ENCODE assay signal across 9 cellular contexts in genomic region chr4:4860381-4860802, GRCh38. TPM values are rescaled to one million over a fixed set of nuclear protein-coding genes. Genes with fewer than 3 reads are reported as not detected.
A peak's percentile ranks its signal among the peaks of the same experiment; 100 is the strongest.
DNase-seq lines count a peak whose midpoint lies in the region; ATAC-seq, FAIRE-seq and TF ChIP-seq lines count a peak whose summit lies in the region.
"Had no signal": no experiment of that assay in that cellular context is flagged by ENCODE, and none has a peak within 500 bp of the region (broad histone marks: within the 10 kb centered on the region; RNA-seq: fewer than 3 reads in every experiment).

No MANE protein-coding gene starts in this region.

- peaks cover 100% of the 10 kb centered on the region for H3K27me3 ChIP-seq in BLaER1
- peaks cover 99% of the 10 kb centered on the region for H3K27me3 ChIP-seq in HUES48 (ENCODE audit: control insufficient read depth, insufficient read depth, low read length)
- H3K27me3 ChIP-seq in brain microvascular endothelial cell (replicated peaks): peaks cover 20% of the 10 kb centered on the region

- H3K4me3 ChIP-seq in BLaER1 (peak overlapping the region; percentile 69), HUES48 (ENCODE audit: low read depth, low read length) (peak overlapping the region; percentile 52), brain microvascular endothelial cell (ENCODE audit: low read depth, low read length) (peak overlapping the region; percentile 58)

- no peak overlapping the region for H3K27ac ChIP-seq in BLaER1
- no peak overlapping the region for H3K27ac ChIP-seq in HUES48 (ENCODE audit: low read depth, low read length)
- no peak overlapping the region for H3K27ac ChIP-seq in brain microvascular endothelial cell

- peak; percentile 6 for TF ChIP-seq CTCF in brain microvascular endothelial cell (IDR thresholded peaks at IDR 0.05; ENCODE audit: low read depth, low read length, missing control alignments)

- H3K9me3 ChIP-seq in BLaER1: no peaks in the 10 kb centered on the region
- H3K9me3 ChIP-seq in HUES48 (ENCODE audit: control insufficient read depth, insufficient read depth, low read length): peaks cover 3% of the 10 kb centered on the region; the same call in 1 of the 2 replicates

- H3K4me2 ChIP-seq in BLaER1: peak overlapping the region; percentile 98

- H4K20me1 ChIP-seq in BLaER1: peaks cover 98% of the 10 kb centered on the region

- DNase-seq in brain microvascular endothelial cell (peak; percentile 33), medulla oblongata (ENCODE audit: extremely low spot score) (peak; percentile 19), urothelium cell line (ENCODE audit: low spot score) (peak; percentile 39), posterior vena cava (ENCODE audit: low spot score) (no peak)
- no peak for DNase-seq in effector CD4-positive, alpha-beta T cell

- no peak for ATAC-seq in HG02884 (IDR thresholded peaks at IDR 0.05; ENCODE audit: unreplicated experiment)

- no peak for FAIRE-seq in urothelium cell line (lab: Jason Lieb, UNC)
- FAIRE-seq: islet of Langerhans had no signal

- no peak overlapping the region for H3K9ac ChIP-seq in BLaER1
- no peak overlapping the region for H3K9ac ChIP-seq in HUES48 (ENCODE audit: low read depth, low read length)

- in situ Hi-C loops in brain microvascular endothelial cell (cut with HindIII; ENCODE audit: low pct_ligation_motif_present, low sequenced_read_pairs): no loop called here

- intact Hi-C loops in posterior vena cava (cut with DNase I): loop anchor here in 1 of 2 donors (10.0 kb wide), 1 partner anchor 124 kb away; no protein-coding TSS in a partner anchor

- peaks cover 32% of the 10 kb centered on the region for H3K4me1 ChIP-seq in BLaER1
- H3K4me1 ChIP-seq in HUES48 (ENCODE audit: control insufficient read depth, insufficient read depth, low read length): peaks cover 19% of the 10 kb centered on the region

- no peaks in the 10 kb centered on the region for H3K36me3 ChIP-seq in BLaER1
- H3K36me3 ChIP-seq in HUES48 (ENCODE audit: control insufficient read depth, insufficient read depth, low read length): no peaks in the 10 kb centered on the region
- H3K36me3 ChIP-seq in brain microvascular endothelial cell (replicated peaks): peaks cover 5% of the 10 kb centered on the region

RNA-seq across cellular contexts. Expression of gene MSX1, which starts 0.9 kb away (rescaled TPM):
- 10 to 100 TPM in 1 of 2 donors, 1 to 10 TPM in 1; 7.0 to 20.8 TPM for total RNA-seq in posterior vena cava

Comparison
In these comparisons a context has a peak if more than half of its experiments do, and no peak if none do; other contexts are left out.
1. DNase-seq: peak in brain microvascular endothelial cell (single experiment), medulla oblongata (single experiment) and urothelium cell line (single experiment); none in effector CD4-positive, alpha-beta T cell (single experiment) and posterior vena cava (single experiment).
2. Peak in every context shown above with its lines, with median percentiles within 50 percentile points of each other: H3K4me3 ChIP-seq.